Comparison of ENCODE assay signal across 11 cellular contexts in genomic region chr6:152980656-152981055, GRCh38. TPM values are rescaled to one million over a fixed set of nuclear protein-coding genes. Genes with fewer than 3 reads are reported as not detected.
A peak's percentile ranks its signal among the peaks of the same experiment; 100 is the strongest.
DNase-seq lines count a peak whose midpoint lies in the region; ATAC-seq and TF ChIP-seq lines count a peak whose summit lies in the region.
"Had no signal": no experiment of that assay in that cellular context is flagged by ENCODE, and none has a peak within 500 bp of the region (broad histone marks: within the 10 kb centered on the region; RNA-seq: fewer than 3 reads in every experiment).

No MANE protein-coding gene starts in this region.

- intact Hi-C loops in vagina (cut with DNase I): no loop called here

- H3K36me3 ChIP-seq in NT2/D1 (ENCODE audit: insufficient read depth, insufficient read length, low read length) (peaks cover 37% of the 10 kb centered on the region), endodermal cell (ENCODE audit: control insufficient read depth, insufficient read depth, low read length) (peaks cover 47% of the 10 kb centered on the region), vagina (no peaks in the 10 kb centered on the region)

- peak overlapping the region; percentile 61 for H3K27ac Mint-ChIP-seq in activated CD8-positive, alpha-beta memory T cell treated with anti-CD3 and anti-CD28 coated beads, Interleukin-2, amount 10 ng/mL, durations not matched to agents 7 days and 5 days
- H3K27ac Mint-ChIP-seq in endodermal cell: peak overlapping the region; percentile 10

- TF ChIP-seq CTCF in endodermal cell (conservative IDR thresholded peaks at IDR 0.05) (no peak), retinal pigment epithelial cell (conservative IDR thresholded peaks at IDR 0.05; ENCODE audit: low read depth, low read length) (no peak), vagina (IDR thresholded peaks at IDR 0.05) (no peak), coronary artery (IDR thresholded peaks at IDR 0.05) (no peak)

- H3K9ac ChIP-seq in NT2/D1 (ENCODE audit: insufficient read length, low read depth): no peak overlapping the region
- H3K9ac ChIP-seq in endodermal cell (ENCODE audit: extremely low read depth, low read length, poor library complexity, severe bottlenecking): peak overlapping the region; percentile 78

- no peaks in the 10 kb centered on the region for H3K9me3 ChIP-seq in NT2/D1 (ENCODE audit: insufficient read depth, low read length)
- H3K9me3 ChIP-seq in endodermal cell (ENCODE audit: control insufficient read depth, low read length): no peaks in the 10 kb centered on the region
- no peaks in the 10 kb centered on the region for H3K9me3 ChIP-seq in vagina

- peaks cover 57% of the 10 kb centered on the region for H3K36me3 Mint-ChIP-seq in activated CD8-positive, alpha-beta memory T cell treated with anti-CD3 and anti-CD28 coated beads, Interleukin-2, amount 10 ng/mL, durations not matched to agents 7 days and 5 days
- peaks cover 15% of the 10 kb centered on the region for H3K36me3 Mint-ChIP-seq in endodermal cell (ENCODE audit: low read depth)

- WGBS in endodermal cell (ENCODE audit: insufficient coverage in 1 of 2, insufficient read length in 1 of 2), 2 experiments: no CpG with 5 or more reads among the region's 1 CpG

- CTCF ChIA-PET in activated CD8-positive, alpha-beta memory T cell treated with anti-CD3 and anti-CD28 coated beads, Interleukin-2, amount 10 ng/mL, durations not matched to agents 7 days and 5 days (lab: Charles Lee): no interaction called here

- no peak for DNase-seq in activated CD8-positive, alpha-beta memory T cell treated with anti-CD3 and anti-CD28 coated beads, Interleukin-2, amount 10 ng/mL, durations not matched to agents 7 days and 5 days
- no peak for DNase-seq in activated CD8-positive, alpha-beta memory T cell treated with anti-CD3 and anti-CD28 coated beads for 24 hours
- DNase-seq in NT2/D1 (ENCODE audit: low read depth, low spot score) (no peak), endodermal cell (no peak), retinal pigment epithelial cell (ENCODE audit: low read depth) (no peak), vagina (ENCODE audit: extremely low spot score in 2 of 2) (no peak), coronary artery (ENCODE audit: low spot score) (no peak)
- DNase-seq: kidney, NCI-H2227 treated with DMSO at 0.1 percent for 48 hours, right cardiac atrium had no signal

- H3K4me3 Mint-ChIP-seq in activated CD8-positive, alpha-beta memory T cell treated with anti-CD3 and anti-CD28 coated beads, Interleukin-2, amount 10 ng/mL, durations not matched to agents 7 days and 5 days: peak overlapping the region; percentile 82
- H3K4me3 Mint-ChIP-seq in endodermal cell: peak overlapping the region; percentile 79

- no peaks in the 10 kb centered on the region for H3K27me3 Mint-ChIP-seq in activated CD8-positive, alpha-beta memory T cell treated with anti-CD3 and anti-CD28 coated beads, Interleukin-2, amount 10 ng/mL, durations not matched to agents 7 days and 5 days
- no peaks in the 10 kb centered on the region for H3K27me3 Mint-ChIP-seq in endodermal cell (ENCODE audit: insufficient read depth)

- no peaks in the 10 kb centered on the region for H3K4me1 ChIP-seq in NT2/D1 (ENCODE audit: insufficient read depth, insufficient read length)
- peaks cover 3% of the 10 kb centered on the region for H3K4me1 ChIP-seq in endodermal cell (ENCODE audit: control insufficient read depth, insufficient read depth, low read length)
- peaks cover 36% of the 10 kb centered on the region for H3K4me1 ChIP-seq in vagina

- H3K27me3 ChIP-seq in NT2/D1 (ENCODE audit: insufficient read depth, insufficient read length): no peaks in the 10 kb centered on the region
- no peaks in the 10 kb centered on the region for H3K27me3 ChIP-seq in endodermal cell (ENCODE audit: control insufficient read depth, insufficient read depth, low read length, poor library complexity, severe bottlenecking)
- H3K27me3 ChIP-seq in vagina: no peaks in the 10 kb centered on the region

- H3K4me1 Mint-ChIP-seq in activated CD8-positive, alpha-beta memory T cell treated with anti-CD3 and anti-CD28 coated beads, Interleukin-2, amount 10 ng/mL, durations not matched to agents 7 days and 5 days: peaks cover 55% of the 10 kb centered on the region
- H3K4me1 Mint-ChIP-seq in endodermal cell: peaks cover 56% of the 10 kb centered on the region

- no peak for ATAC-seq in activated CD8-positive, alpha-beta memory T cell treated with anti-CD3 and anti-CD28 coated beads, Interleukin-2, amount 10 ng/mL, durations not matched to agents 7 days and 5 days
- ATAC-seq in HG02870 (IDR thresholded peaks at IDR 0.05; ENCODE audit: unreplicated experiment): no peak
- ATAC-seq: right cardiac atrium had no signal

- no peaks in the 10 kb centered on the region for H3K9me3 Mint-ChIP-seq in activated CD8-positive, alpha-beta memory T cell treated with anti-CD3 and anti-CD28 coated beads, Interleukin-2, amount 10 ng/mL, durations not matched to agents 7 days and 5 days (ENCODE audit: low read depth)
- no peaks in the 10 kb centered on the region for H3K9me3 Mint-ChIP-seq in endodermal cell

- H3K4me3 ChIP-seq in NT2/D1 (ENCODE audit: insufficient read length, low read depth) (peak overlapping the region; percentile 29), endodermal cell (ENCODE audit: low read length) (peak overlapping the region; percentile 95), retinal pigment epithelial cell (ENCODE audit: low read length) (peak overlapping the region; percentile 94), vagina (no peak overlapping the region), coronary artery (no peak overlapping the region)

- TF ChIP-seq POLR2A in vagina (IDR thresholded peaks at IDR 0.05): no peak

- H3K27ac ChIP-seq in endodermal cell (ENCODE audit: low read depth, low read length) (no peak overlapping the region), vagina (no peak overlapping the region), coronary artery (no peak overlapping the region)

RNA-seq across cellular contexts. Expression of gene FBXO5, which starts 2.2 kb away (rescaled TPM):
- total RNA-seq in activated CD8-positive, alpha-beta memory T cell treated with anti-CD3 and anti-CD28 coated beads, Interleukin-2, amount 10 ng/mL, durations not matched to agents 7 days and 5 days: 10 to 100 TPM; 62.1 to 73.5 TPM
- total RNA-seq in endodermal cell (10 to 100 TPM; 39.8 to 71.6 TPM), vagina (4.2 TPM)
- polyA plus RNA-seq in endodermal cell (2013, experiment 1 of 2): 51.6 TPM
- polyA plus RNA-seq in endodermal cell (2013, experiment 2 of 2): 54.8 TPM

RNA-seq across cellular contexts. Expression of gene MTRF1L, which starts 21.9 kb away (rescaled TPM):
- total RNA-seq in activated CD8-positive, alpha-beta memory T cell treated with anti-CD3 and anti-CD28 coated beads, Interleukin-2, amount 10 ng/mL, durations not matched to agents 7 days and 5 days: 10 to 100 TPM; 15.5 to 23.1 TPM
- 10 to 100 TPM; 17.3 to 18.7 TPM for total RNA-seq in endodermal cell
- polyA plus RNA-seq in endodermal cell (2013, experiment 1 of 2): 18.1 TPM
- polyA plus RNA-seq in endodermal cell (2013, experiment 2 of 2): 16.2 TPM
- total RNA-seq in vagina: 8.1 TPM

Comparison
In these comparisons a context has a peak if more than half of its experiments do, and no peak if none do; other contexts are left out.
1. H3K4me3 ChIP-seq: peak in NT2/D1 (single experiment), endodermal cell (single experiment) and retinal pigment epithelial cell (single experiment); none in vagina (0 of 2) and coronary artery (single experiment).